Comparison of ENCODE assay signal across 1 cellular context in genomic region chr21:31253684-31254083, GRCh38.
TF ChIP-seq lines count a peak whose summit lies in the region.

No MANE protein-coding gene starts in this region.

TF ChIP-seq in WTC11, 78 proteins besides CTCF, POLR2A, EP300 and RAD21 (continued from another document):
- no peak for TF ChIP-seq STAT6 (CRISPR knock-in tag; conservative IDR thresholded peaks at IDR 0.05; ENCODE audit: low read depth)
- TF ChIP-seq ZNF423 (CRISPR knock-in tag; IDR thresholded peaks at IDR 0.05), result no peak
- no peak for TF ChIP-seq SMAD4 (CRISPR knock-in tag; IDR thresholded peaks at IDR 0.05)
- TF ChIP-seq ARID4B (CRISPR knock-in tag; IDR thresholded peaks at IDR 0.05; ENCODE audit: borderline replicate concordance), result no peak
- no peak for TF ChIP-seq JAZF1 (CRISPR knock-in tag; IDR thresholded peaks at IDR 0.05)
- TF ChIP-seq, protein P1, sequence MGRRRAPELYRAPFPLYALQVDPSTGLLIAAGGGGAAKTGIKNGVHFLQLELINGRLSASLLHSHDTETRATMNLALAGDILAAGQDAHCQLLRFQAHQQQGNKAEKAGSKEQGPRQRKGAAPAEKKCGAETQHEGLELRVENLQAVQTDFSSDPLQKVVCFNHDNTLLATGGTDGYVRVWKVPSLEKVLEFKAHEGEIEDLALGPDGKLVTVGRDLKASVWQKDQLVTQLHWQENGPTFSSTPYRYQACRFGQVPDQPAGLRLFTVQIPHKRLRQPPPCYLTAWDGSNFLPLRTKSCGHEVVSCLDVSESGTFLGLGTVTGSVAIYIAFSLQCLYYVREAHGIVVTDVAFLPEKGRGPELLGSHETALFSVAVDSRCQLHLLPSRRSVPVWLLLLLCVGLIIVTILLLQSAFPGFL (CRISPR knock-in tag; IDR thresholded peaks at IDR 0.05; ENCODE audit: borderline replicate concordance), result no peak
